Comparison of ENCODE assay signal across 7 cellular contexts in genomic region chr10:52818019-52818418, GRCh38. TPM values are rescaled to one million over a fixed set of nuclear protein-coding genes. Genes with fewer than 3 reads are reported as not detected.
DNase-seq lines count a peak whose midpoint lies in the region; ATAC-seq and TF ChIP-seq lines count a peak whose summit lies in the region.

No MANE protein-coding gene starts in this region.

- no peak for TF ChIP-seq EP300 in stomach (IDR thresholded peaks at IDR 0.05)

- H3K36me3 ChIP-seq in stomach: no peaks in the 10 kb centered on the region

- H3K4me3 ChIP-seq in stomach: no peak overlapping the region

- DNase-seq in RKO (ENCODE audit: low spot score) (peak; percentile 87), foreskin keratinocyte (peak; percentile 70 to 84), stromal cell of bone marrow (ENCODE audit: low read depth) (peak; percentile 13), stomach (no peak)

- intact Hi-C loops in stomach (cut with DNase I; ENCODE audit: low total_unique reads): no loop called here

- peak; percentile 73 for TF ChIP-seq CTCF in GM12872 (IDR thresholded peaks at IDR 0.05; ENCODE audit: insufficient read depth, low read depth, low read length)
- TF ChIP-seq CTCF in foreskin keratinocyte (conservative IDR thresholded peaks at IDR 0.05): peak; percentile 89
- TF ChIP-seq CTCF in stomach (IDR thresholded peaks at IDR 0.05): peak in 3 of 7 experiments; percentile 19 to 31 (median 21)

- ATAC-seq in GM21390 (IDR thresholded peaks at IDR 0.05; ENCODE audit: unreplicated experiment): peak; percentile 95
- ATAC-seq in HG03469 (IDR thresholded peaks at IDR 0.05; ENCODE audit: unreplicated experiment): peak; percentile 95
- peak; percentile 96 for ATAC-seq in foreskin keratinocyte

- H3K9me3 ChIP-seq in stomach: no peaks in the 10 kb centered on the region

- H3K27me3 ChIP-seq in foreskin keratinocyte (no peaks in the 10 kb centered on the region), stomach (no peaks in the 10 kb centered on the region)

- no peaks in the 10 kb centered on the region for H3K4me1 ChIP-seq in foreskin keratinocyte
- no peaks in the 10 kb centered on the region for H3K4me1 ChIP-seq in stomach

- 34 to 58% (median 45%) methylated on average over 3 of the region's 3 CpGs for WGBS in stomach, 5 donors

- TF ChIP-seq POLR2A in stomach (IDR thresholded peaks at IDR 0.05): no peak

- H3K27ac ChIP-seq in foreskin keratinocyte (no peak overlapping the region), stomach (no peak overlapping the region)

RNA-seq across cellular contexts. Expression of gene MBL2, which starts 45.4 kb away (rescaled TPM):
- total RNA-seq in foreskin keratinocyte (not detected in 2 replicates), stomach (1 to 10 TPM in 1 of 5 donors, not detected in 4; 2.7 TPM)
- polyA plus RNA-seq in foreskin keratinocyte (not detected in 2 replicates), stomach (not detected)
